Comparison of ENCODE assay signal across 11 cellular contexts in genomic region chr2:142872900-142873724, GRCh38. TPM values are rescaled to one million over a fixed set of nuclear protein-coding genes. Genes with fewer than 3 reads are reported as not detected.
A peak's percentile ranks its signal among the peaks of the same experiment; 100 is the strongest.
DNase-seq lines count a peak whose midpoint lies in the region; TF ChIP-seq lines count a peak whose summit lies in the region.
"Had no signal": no experiment of that assay in that cellular context is flagged by ENCODE, and none has a peak within 500 bp of the region (broad histone marks: within the 10 kb centered on the region; RNA-seq: fewer than 3 reads in every experiment).

No MANE protein-coding gene starts in this region.

- H3K4me1 ChIP-seq in ACC112 (ENCODE audit: control insufficient read depth, insufficient read depth, low read length, unreplicated experiment) (peaks cover 51% of the 10 kb centered on the region), hepatocyte (ENCODE audit: insufficient read depth) (peaks cover 12% of the 10 kb centered on the region)

- H2AFZ ChIP-seq in ACC112 (ENCODE audit: low read length, unreplicated experiment) (peak overlapping the region; percentile 10), hepatocyte (no peak overlapping the region)

- WGBS in hepatocyte (ENCODE audit: low lambda C conversion rate, missing lambda C conversion rate): 91% methylated on average over 6 of the region's 6 CpGs

- TF ChIP-seq CTCF in HFF-Myc (IDR thresholded peaks at IDR 0.05; ENCODE audit: low read depth, low read length, missing control alignments) (no peak), astrocyte of the cerebellum (IDR thresholded peaks at IDR 0.05; ENCODE audit: low read depth, low read length, missing control alignments) (no peak), hepatocyte (IDR thresholded peaks at IDR 0.05; ENCODE audit: poor library complexity) (no peak)

- H3K9me3 ChIP-seq in hepatocyte (ENCODE audit: low read depth): no peaks in the 10 kb centered on the region

- H3K4me3 ChIP-seq in ACC112 (ENCODE audit: low read depth, low read length) (peak overlapping the region; percentile 56), HFF-Myc (replicated peaks; ENCODE audit: low read depth, low read length) (no peak overlapping the region), astrocyte of the cerebellum (ENCODE audit: low read depth, low read length) (no peak overlapping the region), hepatocyte (no peak overlapping the region)

- H3K27ac ChIP-seq in ACC112 (ENCODE audit: low read depth, low read length) (peak overlapping the region; percentile 99), hepatocyte (peak overlapping the region; percentile 90)

- H4K20me1 ChIP-seq in hepatocyte (ENCODE audit: insufficient read depth, poor library complexity, severe bottlenecking): no peaks in the 10 kb centered on the region

- H3K27me3 ChIP-seq in ACC112 (ENCODE audit: insufficient read depth, low read length): no peaks in the 10 kb centered on the region
- H3K27me3 ChIP-seq in hepatocyte: no peaks in the 10 kb centered on the region

- DNase-seq in HFF-Myc (ENCODE audit: extremely low read depth, low read depth) (peak; percentile 15), astrocyte of the cerebellum (ENCODE audit: low read depth) (peak; percentile 59), hepatocyte (ENCODE audit: low spot score) (no peak), kidney glomerular epithelial cell (lab: John Stamatoyannopoulos, UW) (no peak), NCI-H2196 (lab: John Stamatoyannopoulos, UW; ENCODE audit: unreplicated experiment) (no peak), amygdala (lab: John Stamatoyannopoulos, UW) (no peak), COR-L47 (lab: John Stamatoyannopoulos, UW) (no peak)
- DNase-seq: C1 segment of cervical spinal cord, caudate nucleus, NCI-H2029 had no signal

- H3K4me2 ChIP-seq in hepatocyte: no peak overlapping the region

- in situ Hi-C loops in astrocyte of the cerebellum (cut with HindIII; ENCODE audit: low sequenced_read_pairs): no loop called here

- H3K79me2 ChIP-seq in ACC112 (ENCODE audit: control insufficient read depth, insufficient read depth, low read length, unreplicated experiment) (peaks cover under 1% of the 10 kb centered on the region), hepatocyte (no peaks in the 10 kb centered on the region)

- no peaks in the 10 kb centered on the region for H3K9me2 ChIP-seq in hepatocyte (replicated peaks; ENCODE audit: insufficient read depth)

- H3K36me3 ChIP-seq in ACC112 (ENCODE audit: insufficient read depth, low read length) (no peaks in the 10 kb centered on the region), hepatocyte (replicated peaks; ENCODE audit: insufficient read depth, low read depth) (no peaks in the 10 kb centered on the region)

RNA-seq across cellular contexts. Expression of gene KYNU, which starts 4.4 kb away (rescaled TPM):
- 13.1 and 13.8 TPM in 2 replicates for total RNA-seq in hepatocyte
- 7.6 and 9.4 TPM in 2 replicates for polyA plus RNA-seq in hepatocyte

Comparison
In these comparisons a context has a peak if more than half of its experiments do, and no peak if none do; other contexts are left out.
1. DNase-seq: peak in HFF-Myc (single experiment) and astrocyte of the cerebellum (single experiment); none in hepatocyte (single experiment), kidney glomerular epithelial cell (single experiment), NCI-H2196 (single experiment), amygdala (0 of 56) and COR-L47 (single experiment).